Comparison of ENCODE assay signal across 26 cellular contexts in genomic region chr7:20323587-20323986, GRCh38. TPM values are rescaled to one million over a fixed set of nuclear protein-coding genes. Genes with fewer than 3 reads are reported as not detected.
DNase-seq lines count a peak whose midpoint lies in the region; ATAC-seq, FAIRE-seq and TF ChIP-seq lines count a peak whose summit lies in the region.
"Had no signal": no experiment of that assay in that cellular context is flagged by ENCODE, and none has a peak within 500 bp of the region (broad histone marks: within the 10 kb centered on the region; RNA-seq: fewer than 3 reads in every experiment).

No MANE protein-coding gene starts in this region.

- no peak for TF ChIP-seq EP300 in K562 (IDR thresholded peaks at IDR 0.05; ENCODE audit: low read length)

- intact Hi-C loops in K562 (cut with micrococcal nuclease) = no loop called here
- intact Hi-C loops in activated naive CD4-positive, alpha-beta T cell treated with anti-CD3 and anti-CD28 coated beads for 36 hours (cut with micrococcal nuclease) = no loop called here

- H3K4me1 Mint-ChIP-seq in neural progenitor cell = peaks cover 10% of the 10 kb centered on the region
- H3K4me1 Mint-ChIP-seq in activated naive CD4-positive, alpha-beta T cell treated with anti-CD3 and anti-CD28 coated beads for 36 hours (ENCODE audit: low read depth) = no peaks in the 10 kb centered on the region

- H3K4me3 ChIP-seq in K562 (no peak overlapping the region), fibroblast of pulmonary artery (replicated peaks; ENCODE audit: low read depth, low read length) (no peak overlapping the region), neural progenitor cell (no peak overlapping the region), Peyer's patch (no peak overlapping the region)
- H3K4me3 ChIP-seq: SJSA1 had no signal

- H3K79me2 ChIP-seq in K562 (ENCODE audit: control insufficient read depth, insufficient read depth, low read length) (no peaks in the 10 kb centered on the region), neural progenitor cell (ENCODE audit: low read depth) (no peaks in the 10 kb centered on the region)

- peaks cover 3% of the 10 kb centered on the region for H3K27me3 Mint-ChIP-seq in neural progenitor cell (ENCODE audit: insufficient read depth, low read depth)
- peaks cover 18% of the 10 kb centered on the region for H3K27me3 Mint-ChIP-seq in activated naive CD4-positive, alpha-beta T cell treated with anti-CD3 and anti-CD28 coated beads for 36 hours (ENCODE audit: low read depth)

- POLR2A ChIA-PET in K562 (lab: Yijun Ruan, JAX) = no interaction called here

- H3K4me2 ChIP-seq in K562 (ENCODE audit: insufficient read depth, low read length) = no peak overlapping the region
- no peak overlapping the region for H3K4me2 ChIP-seq in neural progenitor cell

- H3K27ac Mint-ChIP-seq in neural progenitor cell = peak overlapping the region; percentile 89
- H3K27ac Mint-ChIP-seq in activated naive CD4-positive, alpha-beta T cell treated with anti-CD3 and anti-CD28 coated beads for 36 hours = no peak overlapping the region
- H3K27ac Mint-ChIP-seq: CD8-positive, alpha-beta T cell had no signal

- H3K27ac ChIP-seq in K562 (ENCODE audit: extremely low read depth, low read depth, low read length) = no peak overlapping the region
- no peak overlapping the region for H3K27ac ChIP-seq in neural progenitor cell
- no peak overlapping the region for H3K27ac ChIP-seq in Peyer's patch
- H3K27ac ChIP-seq: SJSA1 had no signal

- in situ Hi-C loops in K562 (cut with MboI) = no loop called here

- WGBS in K562 (ENCODE audit: insufficient coverage, low coverage, missing lambda C conversion rate) = 49% methylated on average over 2 of the region's 2 CpGs

- H3K9ac ChIP-seq in K562 (ENCODE audit: insufficient read depth in 1 of 2, low read depth in 2 of 2, low read length in 2 of 2) = no peak overlapping the region
- no peak overlapping the region for H3K9ac ChIP-seq in neural progenitor cell

- no peak for ATAC-seq in K562
- no peak for ATAC-seq in HG03432 (IDR thresholded peaks at IDR 0.05; ENCODE audit: unreplicated experiment)
- ATAC-seq: CD8-positive, alpha-beta T cell; Panc1 had no signal

- no peaks in the 10 kb centered on the region; a peak in 1 of 5 replicates for H3K4me1 ChIP-seq in K562 (replicated peaks in 1 of 2; ENCODE audit: control insufficient read depth in 2 of 2, insufficient read depth in 2 of 2, low read length in 2 of 2)
- no peaks in the 10 kb centered on the region for H3K4me1 ChIP-seq in neural progenitor cell
- no peaks in the 10 kb centered on the region for H3K4me1 ChIP-seq in Peyer's patch

- no peaks in the 10 kb centered on the region for H3K36me3 Mint-ChIP-seq in neural progenitor cell
- H3K36me3 Mint-ChIP-seq in activated naive CD4-positive, alpha-beta T cell treated with anti-CD3 and anti-CD28 coated beads for 36 hours (ENCODE audit: low read depth) = no peaks in the 10 kb centered on the region
- H3K36me3 Mint-ChIP-seq: CD8-positive, alpha-beta T cell had no signal

- TF ChIP-seq CTCF in K562 (IDR thresholded peaks at IDR 0.05 in 2 of 3, conservative IDR thresholded peaks at IDR 0.05 in 1 of 3; ENCODE audit: insufficient read depth in 2 of 3, low read depth in 1 of 3, low read length in 3 of 3) = no peak
- no peak for TF ChIP-seq CTCF in fibroblast of pulmonary artery (IDR thresholded peaks at IDR 0.05; ENCODE audit: low read length, missing control alignments)
- no peak for TF ChIP-seq CTCF in neural progenitor cell (IDR thresholded peaks at IDR 0.05)
- no peak for TF ChIP-seq CTCF in Peyer's patch (IDR thresholded peaks at IDR 0.05)

- no peaks in the 10 kb centered on the region for H3K36me3 ChIP-seq in K562 (ENCODE audit: control insufficient read depth, insufficient read depth, low read length)
- no peaks in the 10 kb centered on the region for H3K36me3 ChIP-seq in neural progenitor cell
- H3K36me3 ChIP-seq in Peyer's patch = no peaks in the 10 kb centered on the region
- H3K36me3 ChIP-seq: SJSA1 had no signal

- no peak overlapping the region for H3K4me3 Mint-ChIP-seq in neural progenitor cell
- H3K4me3 Mint-ChIP-seq in activated naive CD4-positive, alpha-beta T cell treated with anti-CD3 and anti-CD28 coated beads for 36 hours = no peak overlapping the region
- H3K4me3 Mint-ChIP-seq: CD8-positive, alpha-beta T cell had no signal

- no peaks in the 10 kb centered on the region for H3K9me1 ChIP-seq in K562 (ENCODE audit: control insufficient read depth, insufficient read depth, low read length)

- H3K9me3 ChIP-seq in K562 (replicated peaks; ENCODE audit: control insufficient read depth, insufficient read depth, low read depth, low read length) = no peaks in the 10 kb centered on the region
- H3K9me3 ChIP-seq in neural progenitor cell (ENCODE audit: low read depth) = no peaks in the 10 kb centered on the region
- H3K9me3 ChIP-seq in Peyer's patch = no peaks in the 10 kb centered on the region
- H3K9me3 ChIP-seq: SJSA1 had no signal

- H3K27me3 ChIP-seq in K562 (ENCODE audit: control insufficient read depth in 2 of 2, insufficient read depth in 2 of 2, low read length in 2 of 2) (no peaks in the 10 kb centered on the region), neural progenitor cell (no peaks in the 10 kb centered on the region), Peyer's patch (no peaks in the 10 kb centered on the region)
- H3K27me3 ChIP-seq: SJSA1 had no signal

- no peak for TF ChIP-seq POLR2A in K562 (conservative IDR thresholded peaks at IDR 0.05)
- TF ChIP-seq POLR2A in Peyer's patch (IDR thresholded peaks at IDR 0.05) = no peak

- no TSS peak for BruUV-seq in K562 (replicated peaks; lab: Mats Ljungman, UMichigan)

- no peak for TF ChIP-seq RAD21 in K562 (CRISPR knock-in tag; conservative IDR thresholded peaks at IDR 0.05 in 1 of 2, IDR thresholded peaks at IDR 0.05 in 1 of 2)

- H3F3A ChIP-seq in neural progenitor cell (ENCODE audit: low read depth) = peaks cover under 1% of the 10 kb centered on the region

- no peaks in the 10 kb centered on the region for H4K20me1 ChIP-seq in K562 (replicated peaks; ENCODE audit: control insufficient read depth, insufficient read depth, low read length)
- no peaks in the 10 kb centered on the region for H4K20me1 ChIP-seq in neural progenitor cell (ENCODE audit: low read depth)

- H2AFZ ChIP-seq in K562 (ENCODE audit: low read depth, low read length) (no peak overlapping the region), neural progenitor cell (replicated peaks) (no peak overlapping the region)

- CTCF ChIA-PET in K562 (lab: Yijun Ruan, JAX; ENCODE audit: low intra/inter-chr PET ratio) = no interaction called here
- CTCF ChIA-PET in activated naive CD4-positive, alpha-beta T cell treated with anti-CD3 and anti-CD28 coated beads for 36 hours (lab: Charles Lee) = no interaction called here

- DNase-seq in HCEC 1CT = peak; percentile 44
- no peak for DNase-seq in K562 (ENCODE audit: extremely low read depth in 1 of 4, low spot score in 3 of 4)
- peak; percentile 53 for DNase-seq in fibroblast of pulmonary artery (ENCODE audit: low read depth)
- DNase-seq in neural progenitor cell (ENCODE audit: low spot score) = no peak
- DNase-seq in activated naive CD4-positive, alpha-beta T cell treated with anti-CD3 and anti-CD28 coated beads for 36 hours = no peak
- no peak for DNase-seq in NCI-H748 (lab: John Stamatoyannopoulos, UW; ENCODE audit: unreplicated experiment)
- DNase-seq in Peyer's patch = no peak
- DNase-seq: ACHN; AML-193; C1 segment of cervical spinal cord; Calu3; CD8-positive, alpha-beta T cell; DMS153; NCI-H1105; NCI-H146; NCI-H2029; NCI-H226; NCI-H510A treated with DMSO at 0.1 percent for 48 hours; NCI-H774; NK-92 treated with Interleukin-12 subunit alpha and Interleukin-12 subunit beta, amount 100 ng/mL, for 24 hours had no signal

- peaks cover 7% of the 10 kb centered on the region for H3K9me3 Mint-ChIP-seq in neural progenitor cell
- no peaks in the 10 kb centered on the region for H3K9me3 Mint-ChIP-seq in activated naive CD4-positive, alpha-beta T cell treated with anti-CD3 and anti-CD28 coated beads for 36 hours
- H3K9me3 Mint-ChIP-seq: CD8-positive, alpha-beta T cell had no signal

- FAIRE-seq in K562 (lab: Jason Lieb, UNC) = peak; percentile 19
- FAIRE-seq: GM12891, H1 had no signal

TF ChIP-seq in K562, 482 proteins besides CTCF, POLR2A, EP300 and RAD21 (continues in another document):
- TF ChIP-seq POLR3G (IDR thresholded peaks at IDR 0.05; ENCODE audit: extremely low read depth, insufficient read length, insufficient replicate concordance) (no peak), KLF13 (tag; IDR thresholded peaks at IDR 0.05; ENCODE audit: borderline replicate concordance, low read depth) (no peak), SP2 (IDR thresholded peaks at IDR 0.05; ENCODE audit: extremely low read depth, low read depth, low read length, poor library complexity, severe bottlenecking) (no peak)

RNA-seq across cellular contexts. Expression of gene ITGB8, which starts 7.1 kb away (rescaled TPM):
- 0.14 TPM in 1 of 2 replicates, not detected in the other for total RNA-seq in K562 (2011; cell fraction: chromatin; rRNA removed; ENCODE audit: low replicate concordance)
- not detected in 2 replicates for total RNA-seq in K562 (2011; cell fraction: nucleolus; rRNA removed)
- 0.15 TPM in 1 of 2 replicates, not detected in the other for total RNA-seq in K562 (2011; cell fraction: nucleoplasm; rRNA removed)
- under 0.01 and 0.04 TPM in 2 replicates for total RNA-seq in K562 (2014; rRNA removed)
- not detected in 2 replicates for total RNA-seq in K562 (2014; rRNA removed; fragmentation: Illumina TruSeq; extraction: Trizol)
- total RNA-seq in K562 (2015; rRNA removed; fragmentation: Illumina TruSeq; extraction: Trizol) = not detected in 2 replicates
- 0.02 and 0.04 TPM in 2 replicates for total RNA-seq in K562 (2021)
- 0.01 and 0.03 TPM in 2 replicates for polyA plus RNA-seq in K562 (2011; rRNA removed)
- polyA plus RNA-seq in K562 (2011; cell fraction: cytosol; rRNA removed) = 0.03 TPM in 1 of 2 replicates, not detected in the other
- 0.03 and 0.04 TPM in 2 replicates for polyA plus RNA-seq in K562 (2011; cell fraction: nucleus; rRNA removed)
- polyA plus RNA-seq in K562 (2012) = 0.04 TPM in 1 of 2 replicates, not detected in the other
- polyA plus RNA-seq in K562 (2014; fragmentation: Illumina TruSeq; extraction: Trizol) = not detected in 2 replicates
- not detected for polyA plus RNA-seq in K562 (2014; fragmentation: Nextera tagmentation; extraction: Ambion mirVana)
- polyA plus RNA-seq in K562 (2014; rRNA removed) = 0.04 TPM in 1 of 2 replicates, not detected in the other
- 0.04 and 0.06 TPM in 2 replicates for polyA minus RNA-seq in K562 (2011; rRNA and poly(A)+ RNA removed)
- not detected in 2 replicates for polyA minus RNA-seq in K562 (2011; cell fraction: cytosol; rRNA and poly(A)+ RNA removed)
- 0.13 and 0.22 TPM in 2 replicates for polyA minus RNA-seq in K562 (2011; cell fraction: nucleus; rRNA and poly(A)+ RNA removed)
- total RNA-seq in neural progenitor cell (ENCODE audit: low replicate concordance) = 3.0 and 5.3 TPM in 2 replicates
- not detected for total RNA-seq in activated naive CD4-positive, alpha-beta T cell treated with anti-CD3 and anti-CD28 coated beads for 36 hours
- 10 to 100 TPM; 20.6 to 45.8 (median 32.7) TPM for total RNA-seq in Peyer's patch
- total RNA-seq: CD8-positive, alpha-beta T cell; G401 had no signal

Comparison
In these comparisons a context has a peak if more than half of its experiments do, and no peak if none do; other contexts are left out.
1. DNase-seq: peak in HCEC 1CT (single experiment) and fibroblast of pulmonary artery (single experiment); none in K562 (0 of 4), neural progenitor cell (single experiment), activated naive CD4-positive, alpha-beta T cell treated with anti-CD3 and anti-CD28 coated beads for 36 hours (single experiment), NCI-H748 (single experiment) and Peyer's patch (0 of 3).